ENCODE assay signal across 9 cellular contexts in the genomic region with DNA sequence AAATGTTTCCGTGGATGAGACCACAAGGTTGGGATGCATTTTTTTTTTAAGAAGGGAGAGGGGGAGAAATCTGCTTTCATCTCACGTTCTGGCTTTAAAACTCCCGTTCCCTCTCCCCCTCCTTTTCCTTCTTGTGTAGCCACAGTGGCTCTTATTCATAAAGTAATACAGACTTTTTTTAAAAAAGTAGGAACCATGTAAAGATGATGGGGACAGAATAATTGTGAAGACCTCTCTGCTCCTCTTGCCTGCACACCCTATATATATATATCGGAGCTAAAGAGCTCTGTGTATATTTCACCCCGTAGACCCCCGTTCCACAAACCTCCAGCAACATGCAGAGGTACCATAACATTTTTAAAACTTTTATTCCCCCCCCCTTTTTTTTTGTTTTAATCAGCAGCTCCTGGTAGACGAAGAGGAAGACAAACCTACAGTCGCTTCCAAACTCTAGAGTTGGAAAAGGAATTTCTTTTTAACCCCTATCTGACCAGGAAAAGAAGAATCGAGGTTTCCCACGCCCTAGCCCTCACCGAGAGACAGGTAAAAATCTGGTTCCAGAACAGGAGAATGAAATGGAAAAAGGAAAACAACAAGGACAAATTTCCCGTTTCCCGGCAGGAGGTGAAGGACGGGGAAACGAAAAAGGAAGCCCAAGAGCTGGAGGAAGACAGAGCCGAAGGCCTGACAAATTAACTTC. TPM values are rescaled to one million over a fixed set of nuclear protein-coding genes. Genes with fewer than 3 reads are reported as not detected.
A peak's percentile ranks its signal among the peaks of the same experiment; 100 is the strongest.
DNase-seq lines count a peak whose midpoint lies in the region; ATAC-seq, FAIRE-seq and TF ChIP-seq lines count a peak whose summit lies in the region.
"Had no signal": no experiment of that assay in that cellular context is flagged by ENCODE, and none has a peak within 500 bp of the region (broad histone marks: within the 10 kb centered on the region; RNA-seq: fewer than 3 reads in every experiment).

No MANE protein-coding gene starts in this region.

- H3K27me3 Mint-ChIP-seq in stimulated activated naive CD8-positive, alpha-beta T cell treated with anti-CD3 and anti-CD28 coated beads, Interleukin-15, Interleukin-2, amounts not matched to agents 100 ng/mL and 50 ng/mL, for 24 hours = peaks cover 89% of the 10 kb centered on the region
- H3K27me3 Mint-ChIP-seq in chondrocyte (ENCODE audit: low read depth) (peaks cover 80% of the 10 kb centered on the region), nephron (ENCODE audit: low read depth) (peaks cover 18% of the 10 kb centered on the region)

- no peaks in the 10 kb centered on the region for H3K9me3 Mint-ChIP-seq in stimulated activated naive CD8-positive, alpha-beta T cell treated with anti-CD3 and anti-CD28 coated beads, Interleukin-15, Interleukin-2, amounts not matched to agents 100 ng/mL and 50 ng/mL, for 24 hours
- H3K9me3 Mint-ChIP-seq in chondrocyte (ENCODE audit: low read depth) (peaks cover 4% of the 10 kb centered on the region), nephron (no peaks in the 10 kb centered on the region)

- H3K27ac Mint-ChIP-seq in stimulated activated naive CD8-positive, alpha-beta T cell treated with anti-CD3 and anti-CD28 coated beads, Interleukin-15, Interleukin-2, amounts not matched to agents 100 ng/mL and 50 ng/mL, for 24 hours = peak overlapping the region; percentile 75
- H3K27ac Mint-ChIP-seq in chondrocyte (ENCODE audit: unreplicated experiment) = no peak overlapping the region
- H3K27ac Mint-ChIP-seq in nephron = peak overlapping the region; percentile 99 to 100 (median 99)

- no peak for DNase-seq in stimulated activated naive CD8-positive, alpha-beta T cell treated with anti-CD3 and anti-CD28 coated beads, Interleukin-15, Interleukin-2, amounts not matched to agents 100 U/mL and 50 U/mL, for 24 hours
- DNase-seq in chondrocyte (ENCODE audit: low spot score) = no peak
- no peak for DNase-seq in NCI-H2196 (lab: John Stamatoyannopoulos, UW; ENCODE audit: unreplicated experiment)
- DNase-seq in NCI-H446 treated with DMSO at 0.1 percent for 48 hours (lab: John Stamatoyannopoulos, UW) = no peak
- DNase-seq in frontal cortex (ENCODE audit: low spot score in 2 of 2) = no peak
- DNase-seq: SHP77 had no signal

- peak overlapping the region; percentile 59 for H3K4me3 Mint-ChIP-seq in stimulated activated naive CD8-positive, alpha-beta T cell treated with anti-CD3 and anti-CD28 coated beads, Interleukin-15, Interleukin-2, amounts not matched to agents 100 ng/mL and 50 ng/mL, for 24 hours
- peak overlapping the region; percentile 20 for H3K4me3 Mint-ChIP-seq in chondrocyte (ENCODE audit: unreplicated experiment)
- peak overlapping the region; percentile 89 to 97 (median 97) for H3K4me3 Mint-ChIP-seq in nephron

- ATAC-seq in stimulated activated naive CD8-positive, alpha-beta T cell treated with anti-CD3 and anti-CD28 coated beads, Interleukin-15, Interleukin-2, amounts not matched to agents 100 U/mL and 50 U/mL, for 24 hours = no peak
- ATAC-seq in HG03095 (IDR thresholded peaks at IDR 0.05; ENCODE audit: unreplicated experiment) = no peak

- no peak for FAIRE-seq in frontal cortex (lab: Jason Lieb, UNC)

- TF ChIP-seq CTCF in chondrocyte (IDR thresholded peaks at IDR 0.05) (no peak), nephron (IDR thresholded peaks at IDR 0.05; ENCODE audit: unreplicated experiment in 3 of 3) (no peak)

- H3K36me3 Mint-ChIP-seq in stimulated activated naive CD8-positive, alpha-beta T cell treated with anti-CD3 and anti-CD28 coated beads, Interleukin-15, Interleukin-2, amounts not matched to agents 100 ng/mL and 50 ng/mL, for 24 hours (ENCODE audit: low read depth) = peaks cover 6% of the 10 kb centered on the region
- H3K36me3 Mint-ChIP-seq in chondrocyte (ENCODE audit: low read depth) (peaks cover 7% of the 10 kb centered on the region), nephron (ENCODE audit: low read depth) (peaks cover 15% of the 10 kb centered on the region)

- H3K4me1 Mint-ChIP-seq in stimulated activated naive CD8-positive, alpha-beta T cell treated with anti-CD3 and anti-CD28 coated beads, Interleukin-15, Interleukin-2, amounts not matched to agents 100 ng/mL and 50 ng/mL, for 24 hours (ENCODE audit: low read depth) = peaks cover 40% of the 10 kb centered on the region
- H3K4me1 Mint-ChIP-seq in chondrocyte (ENCODE audit: low read depth) (peaks cover 30% of the 10 kb centered on the region), nephron (peaks cover 67% of the 10 kb centered on the region)

RNA-seq across cellular contexts. Expression of a gene that starts 1.6 kb away (rescaled TPM):
- not detected in 3 replicates for total RNA-seq in chondrocyte
- total RNA-seq in frontal cortex = not detected

RNA-seq across cellular contexts. Expression of a gene that starts 8.5 kb away (rescaled TPM):
- not detected in 3 replicates for total RNA-seq in chondrocyte
- total RNA-seq in frontal cortex = not detected

RNA-seq across cellular contexts. Expression of a gene that starts 14.5 kb away (rescaled TPM):
- total RNA-seq in chondrocyte = not detected in 3 replicates
- total RNA-seq in frontal cortex = not detected

RNA-seq across cellular contexts. Expression of a gene that starts 20.3 kb away (rescaled TPM):
- total RNA-seq in chondrocyte (not detected in 3 replicates), frontal cortex (not detected)

RNA-seq across cellular contexts. Expression of a gene that starts 24.0 kb away (rescaled TPM):
- total RNA-seq in chondrocyte = not detected in 3 replicates
- total RNA-seq in frontal cortex = not detected

Comparison
In these comparisons a context has a peak if more than half of its experiments do, and no peak if none do; other contexts are left out.
1. H3K4me3 Mint-ChIP-seq: peak in every context shown above with its lines; median percentile 97 in nephron; 59 in stimulated activated naive CD8-positive, alpha-beta T cell treated with anti-CD3 and anti-CD28 coated beads, Interleukin-15, Interleukin-2, amounts not matched to agents 100 ng/mL and 50 ng/mL, for 24 hours; 20 in chondrocyte.